18 cellular contexts compared by ENCODE assay signal in the genomic region with DNA sequence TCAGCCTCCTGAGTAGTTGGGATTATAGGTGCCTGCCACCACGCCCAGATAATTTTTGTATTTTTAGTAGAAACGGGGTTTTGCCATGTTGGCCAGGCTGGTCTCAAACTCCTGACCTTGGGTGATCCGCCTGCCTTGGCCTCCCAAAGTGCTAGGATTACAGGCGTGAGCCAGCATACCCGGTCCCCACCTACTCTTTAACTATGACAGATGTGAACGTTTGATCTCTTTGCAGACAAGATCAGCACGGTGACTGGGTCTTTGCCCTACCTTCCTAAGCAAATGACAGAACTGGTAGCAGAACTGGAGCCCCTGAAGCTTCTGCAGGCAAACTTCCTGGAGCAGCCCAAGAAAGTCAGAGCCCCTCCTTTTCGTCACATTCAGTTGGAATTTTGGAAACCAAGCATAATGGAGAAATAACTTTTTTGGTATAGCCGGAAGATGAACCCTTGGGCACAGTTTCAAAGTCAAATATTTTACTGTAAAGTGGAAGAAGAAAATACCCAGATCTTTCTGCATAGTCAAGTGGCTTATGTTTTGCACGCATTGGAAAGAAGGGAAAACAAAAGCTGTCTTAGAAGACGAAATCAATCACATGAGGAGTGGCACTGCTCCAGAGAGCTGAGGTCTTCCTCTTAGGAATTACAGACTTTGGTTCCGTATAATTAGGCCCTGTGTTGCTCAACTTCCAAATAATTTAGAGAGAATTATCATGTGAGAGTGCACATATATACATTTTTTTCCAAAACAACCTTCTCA.
DNase-seq lines count a peak whose midpoint lies in the region; ATAC-seq and TF ChIP-seq lines count a peak whose summit lies in the region.
"Had no signal": no experiment of that assay in that cellular context is flagged by ENCODE, and none has a peak within 500 bp of the region (broad histone marks: within the 10 kb centered on the region; RNA-seq: fewer than 3 reads in every experiment).

No MANE protein-coding gene starts in this region.

- H3K36me3 ChIP-seq in suprapubic skin = no peaks in the 10 kb centered on the region

- WGBS in suprapubic skin = 58% methylated on average over 12 of the region's 12 CpGs

- H3K27me3 ChIP-seq in suprapubic skin = no peaks in the 10 kb centered on the region

- ATAC-seq in left lobe of liver (peak; percentile 26), HG03521 (IDR thresholded peaks at IDR 0.05; ENCODE audit: unreplicated experiment) (no peak)
- ATAC-seq: WTC11 had no signal

- H3K4me1 ChIP-seq in suprapubic skin = peaks cover 24% of the 10 kb centered on the region

- no peak for TF ChIP-seq EP300 in suprapubic skin (IDR thresholded peaks at IDR 0.05)

- H3K27ac ChIP-seq in caudate nucleus (ENCODE audit: low read depth, low read length) = peak overlapping the region; percentile 15
- peak overlapping the region; percentile 80 for H3K27ac ChIP-seq in suprapubic skin

- H3K9me3 ChIP-seq in suprapubic skin = no peaks in the 10 kb centered on the region
- H3K9me3 ChIP-seq: SK-N-SH had no signal

- TF ChIP-seq POLR2A in suprapubic skin (IDR thresholded peaks at IDR 0.05) = no peak

- DNase-seq in LNCaP clone FGC (ENCODE audit: low read depth) = peak; percentile 38
- DNase-seq in caudate nucleus (lab: John Stamatoyannopoulos, UW) = no peak
- no peak for DNase-seq in left lobe of liver (ENCODE audit: low spot score)
- DNase-seq in suprapubic skin (ENCODE audit: low spot score in 2 of 2) = peak in 1 of 2 donors; percentile 80
- no peak for DNase-seq in AML-193 (lab: John Stamatoyannopoulos, UW)
- DNase-seq in retina = no peak
- no peak for DNase-seq in Ammon's horn (ENCODE audit: low spot score)
- DNase-seq: activated naive CD8-positive, alpha-beta T cell treated with anti-CD3 and anti-CD28 coated beads for 36 hours; CD4-positive, alpha-beta memory T cell; effector CD4-positive, alpha-beta T cell; GDM1; GOT3; NCI-H2081 treated with DMSO at 0.1 percent for 48 hours; NK-92 treated with Interleukin-12 subunit alpha and Interleukin-12 subunit beta, amount 100 ng/mL, for 24 hours; occipital lobe; SK-N-SH had no signal

- no peak overlapping the region for H3K4me3 ChIP-seq in LNCaP clone FGC (ENCODE audit: low read depth, low read length)
- H3K4me3 ChIP-seq in suprapubic skin = no peak overlapping the region

- TF ChIP-seq CTCF in LNCaP clone FGC (IDR thresholded peaks at IDR 0.05; ENCODE audit: control insufficient read depth, extremely low read depth, insufficient read depth) (no peak), suprapubic skin (IDR thresholded peaks at IDR 0.05) (no peak)
